Comparison of ENCODE assay signal across 1 cellular context in the genomic region with DNA sequence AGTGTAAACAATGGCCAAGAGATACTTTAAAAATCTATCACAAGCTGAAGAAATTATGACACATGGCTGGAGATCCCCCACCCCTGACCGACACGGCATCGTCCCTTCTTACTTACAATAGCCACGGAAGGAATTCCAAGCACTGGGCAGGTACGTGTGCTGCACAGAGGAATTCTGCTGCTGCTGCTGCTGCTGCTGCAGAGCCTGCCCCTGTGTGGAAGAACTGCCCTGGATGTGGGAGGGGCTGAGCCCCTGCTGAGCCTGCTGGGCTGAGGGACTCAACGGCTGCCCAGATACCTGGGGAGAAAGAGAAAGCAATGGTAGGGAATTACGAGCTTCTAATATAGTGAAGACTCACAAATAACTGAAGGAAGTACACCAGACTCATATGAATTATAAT.
TF ChIP-seq lines count a peak whose summit lies in the region.

No MANE protein-coding gene starts in this region.

TF ChIP-seq in GM23338, 12 proteins besides CTCF, POLR2A, EP300 and RAD21:
- TF ChIP-seq, protein P1, sequence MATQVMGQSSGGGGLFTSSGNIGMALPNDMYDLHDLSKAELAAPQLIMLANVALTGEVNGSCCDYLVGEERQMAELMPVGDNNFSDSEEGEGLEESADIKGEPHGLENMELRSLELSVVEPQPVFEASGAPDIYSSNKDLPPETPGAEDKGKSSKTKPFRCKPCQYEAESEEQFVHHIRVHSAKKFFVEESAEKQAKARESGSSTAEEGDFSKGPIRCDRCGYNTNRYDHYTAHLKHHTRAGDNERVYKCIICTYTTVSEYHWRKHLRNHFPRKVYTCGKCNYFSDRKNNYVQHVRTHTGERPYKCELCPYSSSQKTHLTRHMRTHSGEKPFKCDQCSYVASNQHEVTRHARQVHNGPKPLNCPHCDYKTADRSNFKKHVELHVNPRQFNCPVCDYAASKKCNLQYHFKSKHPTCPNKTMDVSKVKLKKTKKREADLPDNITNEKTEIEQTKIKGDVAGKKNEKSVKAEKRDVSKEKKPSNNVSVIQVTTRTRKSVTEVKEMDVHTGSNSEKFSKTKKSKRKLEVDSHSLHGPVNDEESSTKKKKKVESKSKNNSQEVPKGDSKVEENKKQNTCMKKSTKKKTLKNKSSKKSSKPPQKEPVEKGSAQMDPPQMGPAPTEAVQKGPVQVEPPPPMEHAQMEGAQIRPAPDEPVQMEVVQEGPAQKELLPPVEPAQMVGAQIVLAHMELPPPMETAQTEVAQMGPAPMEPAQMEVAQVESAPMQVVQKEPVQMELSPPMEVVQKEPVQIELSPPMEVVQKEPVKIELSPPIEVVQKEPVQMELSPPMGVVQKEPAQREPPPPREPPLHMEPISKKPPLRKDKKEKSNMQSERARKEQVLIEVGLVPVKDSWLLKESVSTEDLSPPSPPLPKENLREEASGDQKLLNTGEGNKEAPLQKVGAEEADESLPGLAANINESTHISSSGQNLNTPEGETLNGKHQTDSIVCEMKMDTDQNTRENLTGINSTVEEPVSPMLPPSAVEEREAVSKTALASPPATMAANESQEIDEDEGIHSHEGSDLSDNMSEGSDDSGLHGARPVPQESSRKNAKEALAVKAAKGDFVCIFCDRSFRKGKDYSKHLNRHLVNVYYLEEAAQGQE (IDR thresholded peaks at IDR 0.05; ENCODE audit: unreplicated experiment), result no peak
- TF ChIP-seq NANOG (IDR thresholded peaks at IDR 0.05; ENCODE audit: borderline replicate concordance), result no peak
- TF ChIP-seq EZH2phosphoT487 (IDR thresholded peaks at IDR 0.05; ENCODE audit: unreplicated experiment), result no peak
- TF ChIP-seq JUNB (IDR thresholded peaks at IDR 0.05; ENCODE audit: unreplicated experiment), result no peak
- TF ChIP-seq, protein P2, sequence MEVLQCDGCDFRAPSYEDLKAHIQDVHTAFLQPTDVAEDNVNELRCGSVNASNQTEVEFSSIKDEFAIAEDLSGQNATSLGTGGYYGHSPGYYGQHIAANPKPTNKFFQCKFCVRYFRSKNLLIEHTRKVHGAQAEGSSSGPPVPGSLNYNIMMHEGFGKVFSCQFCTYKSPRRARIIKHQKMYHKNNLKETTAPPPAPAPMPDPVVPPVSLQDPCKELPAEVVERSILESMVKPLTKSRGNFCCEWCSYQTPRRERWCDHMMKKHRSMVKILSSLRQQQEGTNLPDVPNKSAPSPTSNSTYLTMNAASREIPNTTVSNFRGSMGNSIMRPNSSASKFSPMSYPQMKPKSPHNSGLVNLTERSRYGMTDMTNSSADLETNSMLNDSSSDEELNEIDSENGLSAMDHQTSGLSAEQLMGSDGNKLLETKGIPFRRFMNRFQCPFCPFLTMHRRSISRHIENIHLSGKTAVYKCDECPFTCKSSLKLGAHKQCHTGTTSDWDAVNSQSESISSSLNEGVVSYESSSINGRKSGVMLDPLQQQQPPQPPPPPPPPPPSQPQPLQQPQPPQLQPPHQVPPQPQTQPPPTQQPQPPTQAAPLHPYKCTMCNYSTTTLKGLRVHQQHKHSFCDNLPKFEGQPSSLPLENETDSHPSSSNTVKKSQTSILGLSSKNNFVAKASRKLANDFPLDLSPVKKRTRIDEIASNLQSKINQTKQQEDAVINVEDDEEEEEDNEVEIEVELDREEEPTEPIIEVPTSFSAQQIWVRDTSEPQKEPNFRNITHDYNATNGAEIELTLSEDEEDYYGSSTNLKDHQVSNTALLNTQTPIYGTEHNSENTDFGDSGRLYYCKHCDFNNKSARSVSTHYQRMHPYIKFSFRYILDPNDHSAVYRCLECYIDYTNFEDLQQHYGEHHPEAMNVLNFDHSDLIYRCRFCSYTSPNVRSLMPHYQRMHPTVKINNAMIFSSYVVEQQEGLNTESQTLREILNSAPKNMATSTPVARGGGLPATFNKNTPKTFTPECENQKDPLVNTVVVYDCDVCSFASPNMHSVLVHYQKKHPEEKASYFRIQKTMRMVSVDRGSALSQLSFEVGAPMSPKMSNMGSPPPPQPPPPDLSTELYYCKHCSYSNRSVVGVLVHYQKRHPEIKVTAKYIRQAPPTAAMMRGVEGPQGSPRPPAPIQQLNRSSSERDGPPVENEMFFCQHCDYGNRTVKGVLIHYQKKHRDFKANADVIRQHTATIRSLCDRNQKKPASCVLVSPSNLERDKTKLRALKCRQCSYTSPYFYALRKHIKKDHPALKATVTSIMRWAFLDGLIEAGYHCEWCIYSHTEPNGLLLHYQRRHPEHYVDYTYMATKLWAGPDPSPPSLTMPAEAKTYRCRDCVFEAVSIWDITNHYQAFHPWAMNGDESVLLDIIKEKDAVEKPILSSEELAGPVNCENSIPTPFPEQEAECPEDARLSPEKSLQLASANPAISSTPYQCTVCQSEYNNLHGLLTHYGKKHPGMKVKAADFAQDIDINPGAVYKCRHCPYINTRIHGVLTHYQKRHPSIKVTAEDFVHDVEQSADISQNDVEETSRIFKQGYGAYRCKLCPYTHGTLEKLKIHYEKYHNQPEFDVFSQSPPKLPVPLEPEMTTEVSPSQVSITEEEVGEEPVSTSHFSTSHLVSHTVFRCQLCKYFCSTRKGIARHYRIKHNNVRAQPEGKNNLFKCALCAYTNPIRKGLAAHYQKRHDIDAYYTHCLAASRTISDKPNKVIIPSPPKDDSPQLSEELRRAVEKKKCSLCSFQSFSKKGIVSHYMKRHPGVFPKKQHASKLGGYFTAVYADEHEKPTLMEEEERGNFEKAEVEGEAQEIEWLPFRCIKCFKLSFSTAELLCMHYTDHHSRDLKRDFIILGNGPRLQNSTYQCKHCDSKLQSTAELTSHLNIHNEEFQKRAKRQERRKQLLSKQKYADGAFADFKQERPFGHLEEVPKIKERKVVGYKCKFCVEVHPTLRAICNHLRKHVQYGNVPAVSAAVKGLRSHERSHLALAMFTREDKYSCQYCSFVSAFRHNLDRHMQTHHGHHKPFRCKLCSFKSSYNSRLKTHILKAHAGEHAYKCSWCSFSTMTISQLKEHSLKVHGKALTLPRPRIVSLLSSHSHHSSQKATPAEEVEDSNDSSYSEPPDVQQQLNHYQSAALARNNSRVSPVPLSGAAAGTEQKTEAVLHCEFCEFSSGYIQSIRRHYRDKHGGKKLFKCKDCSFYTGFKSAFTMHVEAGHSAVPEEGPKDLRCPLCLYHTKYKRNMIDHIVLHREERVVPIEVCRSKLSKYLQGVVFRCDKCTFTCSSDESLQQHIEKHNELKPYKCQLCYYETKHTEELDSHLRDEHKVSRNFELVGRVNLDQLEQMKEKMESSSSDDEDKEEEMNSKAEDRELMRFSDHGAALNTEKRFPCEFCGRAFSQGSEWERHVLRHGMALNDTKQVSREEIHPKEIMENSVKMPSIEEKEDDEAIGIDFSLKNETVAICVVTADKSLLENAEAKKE (CRISPR knock-in tag; IDR thresholded peaks at IDR 0.05), result no peak
- no peak for TF ChIP-seq CREB1 (CRISPR knock-in tag; IDR thresholded peaks at IDR 0.05; ENCODE audit: low read depth)
- no peak for TF ChIP-seq EZH2 (IDR thresholded peaks at IDR 0.05; ENCODE audit: low read depth, unreplicated experiment)
- no peak for TF ChIP-seq ZNF331 (CRISPR knock-in tag; IDR thresholded peaks at IDR 0.05; ENCODE audit: low read depth)
- no peak for TF ChIP-seq ETS1 (IDR thresholded peaks at IDR 0.05)
- no peak for TF ChIP-seq STAT1 (IDR thresholded peaks at IDR 0.05; ENCODE audit: unreplicated experiment)
- TF ChIP-seq ZNF114 (CRISPR knock-in tag; IDR thresholded peaks at IDR 0.05), result no peak
- no peak for TF ChIP-seq POLR2AphosphoS5 (IDR thresholded peaks at IDR 0.05; ENCODE audit: low read depth)
TF ChIP-seq in GM23338: peak in this region for 0.
